ENCODE assay signal across 1 cellular context in genomic region chr19:14054721-14055120, GRCh38.
TF ChIP-seq lines count a peak whose summit lies in the region.

No MANE protein-coding gene starts in this region.

TF ChIP-seq in H1, 55 proteins besides CTCF, POLR2A, EP300 and RAD21:
- TF ChIP-seq GTF2F1 (IDR thresholded peaks at IDR 0.05; ENCODE audit: borderline replicate concordance, low read depth, low read length), result no peak
- TF ChIP-seq TAF1 (IDR thresholded peaks at IDR 0.05; ENCODE audit: low read depth, low read length), result no peak
- no peak for TF ChIP-seq JUN (IDR thresholded peaks at IDR 0.05; ENCODE audit: low read depth, low read length)
- TF ChIP-seq BCL11A (IDR thresholded peaks at IDR 0.05; ENCODE audit: low read depth in 2 of 2, low read length in 2 of 2), result no peak
- TF ChIP-seq BRCA1 (IDR thresholded peaks at IDR 0.05; ENCODE audit: low read depth, low read length), result no peak
- no peak for TF ChIP-seq TAF7 (optimal IDR thresholded peaks at IDR 0.05; ENCODE audit: borderline replicate concordance, low read depth, low read length)
- no peak for TF ChIP-seq SUZ12 (IDR thresholded peaks at IDR 0.05; ENCODE audit: low read length)
- TF ChIP-seq SIRT6 (IDR thresholded peaks at IDR 0.05; ENCODE audit: low read length), result no peak
- no peak for TF ChIP-seq GABPA (IDR thresholded peaks at IDR 0.05; ENCODE audit: borderline replicate concordance, insufficient read depth, low read length)
- TF ChIP-seq USF2 (IDR thresholded peaks at IDR 0.05; ENCODE audit: low read length), result no peak
- TF ChIP-seq POU5F1 (IDR thresholded peaks at IDR 0.05; ENCODE audit: low read depth, low read length), result no peak
- TF ChIP-seq KDM4A (IDR thresholded peaks at IDR 0.05; ENCODE audit: low read depth, low read length, severe bottlenecking), result no peak
- no peak for TF ChIP-seq SAP30 (IDR thresholded peaks at IDR 0.05; ENCODE audit: insufficient read depth, insufficient replicate concordance, low read length)
- TF ChIP-seq CHD2 (IDR thresholded peaks at IDR 0.05; ENCODE audit: low read length), result no peak
- TF ChIP-seq SRF (IDR thresholded peaks at IDR 0.05; ENCODE audit: low read depth, low read length), result no peak
- TF ChIP-seq BACH1 (IDR thresholded peaks at IDR 0.05; ENCODE audit: low read length), result no peak
